ENCODE assay signal across 1 cellular context in the genomic region with DNA sequence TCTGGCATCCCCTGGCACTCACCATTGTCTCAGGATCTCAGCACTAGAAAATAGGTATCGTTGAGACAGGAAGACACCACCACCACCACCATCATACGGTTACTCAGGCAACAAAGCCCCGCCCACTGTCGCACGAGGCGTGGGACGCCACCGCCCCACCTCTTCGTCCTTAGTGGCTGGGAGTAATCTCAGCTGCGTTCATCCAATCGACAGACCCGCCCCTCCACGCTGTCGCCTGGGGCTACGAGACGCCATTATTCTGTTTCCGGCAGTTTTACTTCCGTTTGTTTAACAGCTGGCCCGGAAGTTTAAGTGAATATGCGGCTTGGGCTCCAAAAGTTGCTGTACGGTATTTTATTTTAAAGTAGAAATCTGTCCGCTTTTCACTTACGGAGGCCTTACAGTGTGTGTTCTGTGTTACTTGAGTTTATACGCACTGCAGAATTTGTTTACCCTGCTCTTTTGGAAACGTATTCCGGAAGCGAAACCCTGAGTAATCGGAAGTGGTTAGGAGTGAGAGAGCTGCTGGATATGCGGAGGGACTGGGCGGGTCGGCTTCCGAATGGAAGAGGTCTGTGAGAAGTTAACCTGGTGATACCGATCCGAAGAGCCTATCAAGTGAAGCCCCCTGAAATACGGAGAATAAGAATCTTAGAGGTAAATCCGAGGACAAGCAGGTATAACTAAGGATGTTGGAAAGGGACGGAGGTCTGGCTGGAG.
TF ChIP-seq lines count a peak whose summit lies in the region.

TSS of gene BLZF1 (plus strand) at position 510 of the 720 bp plus-strand sequence. CDS start 1,328 bp downstream, outside the sequence.
A gene with protein sequence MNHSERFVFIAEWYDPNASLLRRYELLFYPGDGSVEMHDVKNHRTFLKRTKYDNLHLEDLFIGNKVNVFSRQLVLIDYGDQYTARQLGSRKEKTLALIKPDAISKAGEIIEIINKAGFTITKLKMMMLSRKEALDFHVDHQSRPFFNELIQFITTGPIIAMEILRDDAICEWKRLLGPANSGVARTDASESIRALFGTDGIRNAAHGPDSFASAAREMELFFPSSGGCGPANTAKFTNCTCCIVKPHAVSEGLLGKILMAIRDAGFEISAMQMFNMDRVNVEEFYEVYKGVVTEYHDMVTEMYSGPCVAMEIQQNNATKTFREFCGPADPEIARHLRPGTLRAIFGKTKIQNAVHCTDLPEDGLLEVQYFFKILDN (minus strand): TSS at position 112 of the 720 bp plus-strand sequence. CDS start 87 bp downstream, at position 25.

TF ChIP-seq in HepG2, 621 proteins besides CTCF, POLR2A, EP300 and RAD21 (continued from another document and continues in another):
- TF ChIP-seq, protein P1, sequence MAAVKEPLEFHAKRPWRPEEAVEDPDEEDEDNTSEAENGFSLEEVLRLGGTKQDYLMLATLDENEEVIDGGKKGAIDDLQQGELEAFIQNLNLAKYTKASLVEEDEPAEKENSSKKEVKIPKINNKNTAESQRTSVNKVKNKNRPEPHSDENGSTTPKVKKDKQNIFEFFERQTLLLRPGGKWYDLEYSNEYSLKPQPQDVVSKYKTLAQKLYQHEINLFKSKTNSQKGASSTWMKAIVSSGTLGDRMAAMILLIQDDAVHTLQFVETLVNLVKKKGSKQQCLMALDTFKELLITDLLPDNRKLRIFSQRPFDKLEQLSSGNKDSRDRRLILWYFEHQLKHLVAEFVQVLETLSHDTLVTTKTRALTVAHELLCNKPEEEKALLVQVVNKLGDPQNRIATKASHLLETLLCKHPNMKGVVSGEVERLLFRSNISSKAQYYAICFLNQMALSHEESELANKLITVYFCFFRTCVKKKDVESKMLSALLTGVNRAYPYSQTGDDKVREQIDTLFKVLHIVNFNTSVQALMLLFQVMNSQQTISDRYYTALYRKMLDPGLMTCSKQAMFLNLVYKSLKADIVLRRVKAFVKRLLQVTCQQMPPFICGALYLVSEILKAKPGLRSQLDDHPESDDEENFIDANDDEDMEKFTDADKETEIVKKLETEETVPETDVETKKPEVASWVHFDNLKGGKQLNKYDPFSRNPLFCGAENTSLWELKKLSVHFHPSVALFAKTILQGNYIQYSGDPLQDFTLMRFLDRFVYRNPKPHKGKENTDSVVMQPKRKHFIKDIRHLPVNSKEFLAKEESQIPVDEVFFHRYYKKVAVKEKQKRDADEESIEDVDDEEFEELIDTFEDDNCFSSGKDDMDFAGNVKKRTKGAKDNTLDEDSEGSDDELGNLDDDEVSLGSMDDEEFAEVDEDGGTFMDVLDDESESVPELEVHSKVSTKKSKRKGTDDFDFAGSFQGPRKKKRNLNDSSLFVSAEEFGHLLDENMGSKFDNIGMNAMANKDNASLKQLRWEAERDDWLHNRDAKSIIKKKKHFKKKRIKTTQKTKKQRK (IDR thresholded peaks at IDR 0.05; ENCODE audit: low read length) = no peak
- peak; percentile 77 for TF ChIP-seq ZNF501 (CRISPR knock-in tag; IDR thresholded peaks at IDR 0.05)
- no peak for TF ChIP-seq ZNF572 (CRISPR knock-in tag; IDR thresholded peaks at IDR 0.05)
- no peak for TF ChIP-seq ZNF777 (CRISPR knock-in tag; IDR thresholded peaks at IDR 0.05)
- no peak for TF ChIP-seq ZNF879 (CRISPR knock-in tag; IDR thresholded peaks at IDR 0.05)
- TF ChIP-seq PHF5A (CRISPR knock-in tag; IDR thresholded peaks at IDR 0.05; ENCODE audit: low read depth, unreplicated experiment) = no peak
- TF ChIP-seq SKI (IDR thresholded peaks at IDR 0.05; ENCODE audit: partially characterized antibody) = no peak
- TF ChIP-seq CEBPG (CRISPR knock-in tag; IDR thresholded peaks at IDR 0.05) = no peak
- no peak for TF ChIP-seq ZBTB14 (CRISPR knock-in tag; IDR thresholded peaks at IDR 0.05)
- no peak for TF ChIP-seq ZFP1 (CRISPR knock-in tag; IDR thresholded peaks at IDR 0.05)
- no peak for TF ChIP-seq BATF2 (CRISPR knock-in tag; IDR thresholded peaks at IDR 0.05)
- TF ChIP-seq ZNF7 (CRISPR knock-in tag; IDR thresholded peaks at IDR 0.05) = no peak
- no peak for TF ChIP-seq MAFK (conservative IDR thresholded peaks at IDR 0.05 in 1 of 2, IDR thresholded peaks at IDR 0.05 in 1 of 2; ENCODE audit: low read length in 2 of 2)
- TF ChIP-seq ELF1 (CRISPR knock-in tag; IDR thresholded peaks at IDR 0.05) = peak; percentile 84
- TF ChIP-seq, protein P2, sequence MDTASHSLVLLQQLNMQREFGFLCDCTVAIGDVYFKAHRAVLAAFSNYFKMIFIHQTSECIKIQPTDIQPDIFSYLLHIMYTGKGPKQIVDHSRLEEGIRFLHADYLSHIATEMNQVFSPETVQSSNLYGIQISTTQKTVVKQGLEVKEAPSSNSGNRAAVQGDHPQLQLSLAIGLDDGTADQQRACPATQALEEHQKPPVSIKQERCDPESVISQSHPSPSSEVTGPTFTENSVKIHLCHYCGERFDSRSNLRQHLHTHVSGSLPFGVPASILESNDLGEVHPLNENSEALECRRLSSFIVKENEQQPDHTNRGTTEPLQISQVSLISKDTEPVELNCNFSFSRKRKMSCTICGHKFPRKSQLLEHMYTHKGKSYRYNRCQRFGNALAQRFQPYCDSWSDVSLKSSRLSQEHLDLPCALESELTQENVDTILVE (CRISPR knock-in tag; IDR thresholded peaks at IDR 0.05) = peak; percentile 45; the same call in 1 of the 2 replicates
- no peak for TF ChIP-seq ZNF674 (CRISPR knock-in tag; IDR thresholded peaks at IDR 0.05; ENCODE audit: low read depth)
- TF ChIP-seq MED1 (CRISPR knock-in tag; IDR thresholded peaks at IDR 0.05) = no peak
- peak; percentile 91 for TF ChIP-seq RBM22 (optimal IDR thresholded peaks at IDR 0.05; ENCODE audit: low read length)
- peak; percentile 31; the same call in 1 of the 2 replicates for TF ChIP-seq TBX3 (IDR thresholded peaks at IDR 0.05; ENCODE audit: borderline replicate concordance)
- TF ChIP-seq, protein P3, sequence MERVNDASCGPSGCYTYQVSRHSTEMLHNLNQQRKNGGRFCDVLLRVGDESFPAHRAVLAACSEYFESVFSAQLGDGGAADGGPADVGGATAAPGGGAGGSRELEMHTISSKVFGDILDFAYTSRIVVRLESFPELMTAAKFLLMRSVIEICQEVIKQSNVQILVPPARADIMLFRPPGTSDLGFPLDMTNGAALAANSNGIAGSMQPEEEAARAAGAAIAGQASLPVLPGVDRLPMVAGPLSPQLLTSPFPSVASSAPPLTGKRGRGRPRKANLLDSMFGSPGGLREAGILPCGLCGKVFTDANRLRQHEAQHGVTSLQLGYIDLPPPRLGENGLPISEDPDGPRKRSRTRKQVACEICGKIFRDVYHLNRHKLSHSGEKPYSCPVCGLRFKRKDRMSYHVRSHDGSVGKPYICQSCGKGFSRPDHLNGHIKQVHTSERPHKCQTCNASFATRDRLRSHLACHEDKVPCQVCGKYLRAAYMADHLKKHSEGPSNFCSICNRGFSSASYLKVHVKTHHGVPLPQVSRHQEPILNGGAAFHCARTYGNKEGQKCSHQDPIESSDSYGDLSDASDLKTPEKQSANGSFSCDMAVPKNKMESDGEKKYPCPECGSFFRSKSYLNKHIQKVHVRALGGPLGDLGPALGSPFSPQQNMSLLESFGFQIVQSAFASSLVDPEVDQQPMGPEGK (CRISPR knock-in tag; IDR thresholded peaks at IDR 0.05) = peak; percentile 7; the same call in 1 of the 2 replicates
- TF ChIP-seq ARNT2 (CRISPR knock-in tag; IDR thresholded peaks at IDR 0.05; ENCODE audit: low read depth) = no peak; the same call in 1 of the 2 replicates
- TF ChIP-seq SOX6 (IDR thresholded peaks at IDR 0.05) = no peak
- 0 out of 2 replicates have a peak, but pooled peaks have one; percentile 49 for TF ChIP-seq SOX6 (CRISPR knock-in tag; IDR thresholded peaks at IDR 0.05)
- peak; percentile 41 for TF ChIP-seq ERF (CRISPR knock-in tag; IDR thresholded peaks at IDR 0.05)
- TF ChIP-seq CBFB (CRISPR knock-in tag; IDR thresholded peaks at IDR 0.05) = no peak
- no peak for TF ChIP-seq REL (CRISPR knock-in tag; conservative IDR thresholded peaks at IDR 0.05)
- TF ChIP-seq ZNF609 (CRISPR knock-in tag; IDR thresholded peaks at IDR 0.05; ENCODE audit: borderline replicate concordance) = no peak
- TF ChIP-seq LRRFIP1 (CRISPR knock-in tag; conservative IDR thresholded peaks at IDR 0.05) = no peak
- TF ChIP-seq THAP11 (CRISPR knock-in tag; IDR thresholded peaks at IDR 0.05) = peak; percentile 87
- TF ChIP-seq SP2 (CRISPR knock-in tag; IDR thresholded peaks at IDR 0.05) = peak; percentile 66
- no peak for TF ChIP-seq ZBTB46 (CRISPR knock-in tag; IDR thresholded peaks at IDR 0.05; ENCODE audit: borderline replicate concordance)
- no peak for TF ChIP-seq ZFP90 (CRISPR knock-in tag; IDR thresholded peaks at IDR 0.05; ENCODE audit: borderline replicate concordance)
- TF ChIP-seq, protein P4, sequence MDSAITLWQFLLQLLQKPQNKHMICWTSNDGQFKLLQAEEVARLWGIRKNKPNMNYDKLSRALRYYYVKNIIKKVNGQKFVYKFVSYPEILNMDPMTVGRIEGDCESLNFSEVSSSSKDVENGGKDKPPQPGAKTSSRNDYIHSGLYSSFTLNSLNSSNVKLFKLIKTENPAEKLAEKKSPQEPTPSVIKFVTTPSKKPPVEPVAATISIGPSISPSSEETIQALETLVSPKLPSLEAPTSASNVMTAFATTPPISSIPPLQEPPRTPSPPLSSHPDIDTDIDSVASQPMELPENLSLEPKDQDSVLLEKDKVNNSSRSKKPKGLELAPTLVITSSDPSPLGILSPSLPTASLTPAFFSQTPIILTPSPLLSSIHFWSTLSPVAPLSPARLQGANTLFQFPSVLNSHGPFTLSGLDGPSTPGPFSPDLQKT (CRISPR knock-in tag; IDR thresholded peaks at IDR 0.05; ENCODE audit: borderline replicate concordance) = no peak
